24 cellular contexts compared by ENCODE assay signal in the genomic region with DNA sequence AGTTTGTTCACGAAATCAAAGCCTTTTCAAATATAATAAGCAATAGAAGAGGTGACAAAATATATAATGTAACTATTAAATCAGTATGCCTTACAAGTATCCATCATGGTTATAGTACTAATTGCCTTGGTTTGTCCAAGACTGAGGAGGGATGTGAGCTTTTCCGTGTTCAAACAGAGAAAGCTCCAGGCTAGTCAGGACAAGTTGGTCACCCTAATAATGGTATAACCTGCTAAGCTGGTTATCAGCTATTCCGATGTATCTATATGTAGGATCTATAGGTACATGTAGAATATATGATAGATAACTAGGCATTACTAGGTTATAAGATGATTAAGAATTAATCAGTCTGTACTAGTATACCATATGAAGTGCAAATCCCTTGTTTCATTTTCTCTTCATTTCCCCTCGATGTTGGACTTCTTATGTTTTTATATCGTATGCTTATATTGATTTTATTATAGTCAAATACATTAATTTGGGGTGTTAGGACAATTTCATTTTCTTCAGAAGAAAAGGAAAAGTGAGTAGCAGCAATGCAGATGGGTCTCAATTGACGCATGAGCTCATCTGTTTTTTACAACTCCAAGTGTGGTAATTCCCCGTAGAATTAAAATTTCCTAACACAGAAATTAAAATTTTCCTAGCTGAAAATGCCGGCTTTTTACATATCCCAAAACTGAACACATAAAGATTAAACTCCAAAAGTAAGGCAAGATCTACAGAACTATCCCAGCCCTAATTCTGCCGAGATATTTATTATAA.
"Had no signal": no experiment of that assay in that cellular context is flagged by ENCODE, and none has a peak within 500 bp of the region (broad histone marks: within the 10 kb centered on the region; RNA-seq: fewer than 3 reads in every experiment).

No MANE protein-coding gene starts in this region.

- H3K27me3 ChIP-seq: esophagus muscularis mucosa, pancreas, sigmoid colon, testis, vagina had no signal

- FAIRE-seq: colon, endothelial cell of umbilical vein, pancreas had no signal

- ATAC-seq: mucosa of descending colon; pancreas; stimulated activated naive B cell treated with anti-CD40 and anti-IgM and Interleukin-4, amounts not matched to agents 10 μg/mL and 1 μg/mL and 100 μg/mL, for 72 hours; T-helper 17 cell had no signal

- H3K27ac ChIP-seq: sigmoid colon, testis, vagina had no signal

- H3K4me3 ChIP-seq: esophagus muscularis mucosa, mucosa of descending colon, pancreas, sigmoid colon, smooth muscle cell, testis, vagina had no signal

- DNase-seq: activated B cell treated with CpG ODN at 0.5 μM for 24 hours; activated CD4-positive, alpha-beta memory T cell treated with anti-CD3 and anti-CD28 coated beads for 36 hours; activated CD4-positive, alpha-beta T cell treated with anti-CD3 and anti-CD28 coated beads for 4 hours; activated effector memory CD4-positive, alpha-beta T cell treated with Interleukin-2 at 50 U/mL for 16 hours; activated naive CD4-positive, alpha-beta T cell treated with anti-CD3 and anti-CD28 coated beads for 36 hours; activated naive CD8-positive, alpha-beta T cell treated with anti-CD3 and anti-CD28 coated beads, Interleukin-2, amount 10 ng/mL, durations not matched to agents 7 days and 5 days; activated T-cell treated with anti-CD3 and anti-CD28 coated beads, Interleukin-2, amount 50 U/mL, for 48 hours; effector memory CD4-positive, alpha-beta T cell; kidney glomerular epithelial cell; mucosa of descending colon; nephron progenitor cell; pancreas; sigmoid colon; stimulated activated CD4-positive, alpha-beta T cell treated with anti-CD3 and anti-CD28 coated beads, Interleukin-15, amount 100 ng/mL, for 24 hours; stimulated activated CD8-positive, alpha-beta memory T cell treated with anti-CD3 and anti-CD28 coated beads, Interleukin-4, amount 100 ng/mL, for 48 hours; stimulated activated naive B cell treated with anti-CD40 and anti-IgM and Interleukin-4, amounts not matched to agents 10 μg/mL and 1 μg/mL and 100 μg/mL, for 72 hours; SW 1271; T-helper 17 cell; testis had no signal

- H3K4me1 ChIP-seq: vagina had no signal

- H3K9me3 ChIP-seq: esophagus muscularis mucosa, mucosa of descending colon, pancreas, sigmoid colon, testis, vagina had no signal

- H3K36me3 ChIP-seq: esophagus muscularis mucosa, pancreas, sigmoid colon, vagina had no signal
